ENCODE assay signal across 1 cellular context in genomic region chr12:77916276-77916675, GRCh38.
TF ChIP-seq lines count a peak whose summit lies in the region.

No MANE protein-coding gene starts in this region.

TF ChIP-seq in GM23338, 12 proteins besides CTCF, POLR2A, EP300 and RAD21 (continued from another document):
- TF ChIP-seq, protein P1, sequence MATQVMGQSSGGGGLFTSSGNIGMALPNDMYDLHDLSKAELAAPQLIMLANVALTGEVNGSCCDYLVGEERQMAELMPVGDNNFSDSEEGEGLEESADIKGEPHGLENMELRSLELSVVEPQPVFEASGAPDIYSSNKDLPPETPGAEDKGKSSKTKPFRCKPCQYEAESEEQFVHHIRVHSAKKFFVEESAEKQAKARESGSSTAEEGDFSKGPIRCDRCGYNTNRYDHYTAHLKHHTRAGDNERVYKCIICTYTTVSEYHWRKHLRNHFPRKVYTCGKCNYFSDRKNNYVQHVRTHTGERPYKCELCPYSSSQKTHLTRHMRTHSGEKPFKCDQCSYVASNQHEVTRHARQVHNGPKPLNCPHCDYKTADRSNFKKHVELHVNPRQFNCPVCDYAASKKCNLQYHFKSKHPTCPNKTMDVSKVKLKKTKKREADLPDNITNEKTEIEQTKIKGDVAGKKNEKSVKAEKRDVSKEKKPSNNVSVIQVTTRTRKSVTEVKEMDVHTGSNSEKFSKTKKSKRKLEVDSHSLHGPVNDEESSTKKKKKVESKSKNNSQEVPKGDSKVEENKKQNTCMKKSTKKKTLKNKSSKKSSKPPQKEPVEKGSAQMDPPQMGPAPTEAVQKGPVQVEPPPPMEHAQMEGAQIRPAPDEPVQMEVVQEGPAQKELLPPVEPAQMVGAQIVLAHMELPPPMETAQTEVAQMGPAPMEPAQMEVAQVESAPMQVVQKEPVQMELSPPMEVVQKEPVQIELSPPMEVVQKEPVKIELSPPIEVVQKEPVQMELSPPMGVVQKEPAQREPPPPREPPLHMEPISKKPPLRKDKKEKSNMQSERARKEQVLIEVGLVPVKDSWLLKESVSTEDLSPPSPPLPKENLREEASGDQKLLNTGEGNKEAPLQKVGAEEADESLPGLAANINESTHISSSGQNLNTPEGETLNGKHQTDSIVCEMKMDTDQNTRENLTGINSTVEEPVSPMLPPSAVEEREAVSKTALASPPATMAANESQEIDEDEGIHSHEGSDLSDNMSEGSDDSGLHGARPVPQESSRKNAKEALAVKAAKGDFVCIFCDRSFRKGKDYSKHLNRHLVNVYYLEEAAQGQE (IDR thresholded peaks at IDR 0.05; ENCODE audit: unreplicated experiment), result no peak
- TF ChIP-seq POLR2AphosphoS5 (IDR thresholded peaks at IDR 0.05; ENCODE audit: low read depth) (no peak), CREB1 (CRISPR knock-in tag; IDR thresholded peaks at IDR 0.05; ENCODE audit: low read depth) (no peak), JUNB (IDR thresholded peaks at IDR 0.05; ENCODE audit: unreplicated experiment) (no peak)
